33 cellular contexts compared by ENCODE assay signal in genomic region chr12:32922546-32923297, GRCh38.
"Had no signal": no experiment of that assay in that cellular context is flagged by ENCODE, and none has a peak within 500 bp of the region (broad histone marks: within the 10 kb centered on the region; RNA-seq: fewer than 3 reads in every experiment).

No MANE protein-coding gene starts in this region.

- H3K4me3 ChIP-seq: cardiac muscle cell, Peyer's patch, SK-N-MC had no signal

- H3K9me3 ChIP-seq: Peyer's patch had no signal

- H3K36me3 ChIP-seq: cardiac muscle cell, Peyer's patch had no signal

- H3K36me3 Mint-ChIP-seq: activated CD4-positive, alpha-beta memory T cell treated with anti-CD3 and anti-CD28 coated beads for 36 hours; activated naive CD4-positive, alpha-beta T cell treated with anti-CD3 and anti-CD28 coated beads, Interleukin-2, amount 10 ng/mL, durations not matched to agents 7 days and 5 days; activated naive CD8-positive, alpha-beta T cell; brain; WTC11 had no signal

- ATAC-seq: activated CD4-positive, alpha-beta T cell treated with anti-CD3 and anti-CD28 coated beads for 36 hours; activated CD4-positive, CD25-positive, alpha-beta regulatory T cell treated with anti-CD3 and anti-CD28 coated beads, Interleukin-2, amount 50 U/mL, for 24 hours; activated naive CD8-positive, alpha-beta T cell treated with anti-CD3 and anti-CD28 coated beads, Interleukin-2, amount 50 U/mL, for 24 hours; PC-3; WTC11 had no signal

- H3K4me1 Mint-ChIP-seq: activated CD4-positive, alpha-beta T cell treated with anti-CD3 and anti-CD28 coated beads for 36 hours; activated naive CD4-positive, alpha-beta T cell treated with anti-CD3 and anti-CD28 coated beads, Interleukin-2, amount 10 ng/mL, durations not matched to agents 7 days and 5 days; activated naive CD8-positive, alpha-beta T cell treated with anti-CD3 and anti-CD28 coated beads, Interleukin-2, amount 50 U/mL, for 24 hours; brain; central memory CD8-positive, alpha-beta T cell; WTC11 had no signal

- H3K4me3 Mint-ChIP-seq: activated CD4-positive, alpha-beta memory T cell treated with anti-CD3 and anti-CD28 coated beads for 36 hours; activated CD4-positive, alpha-beta T cell treated with anti-CD3 and anti-CD28 coated beads for 36 hours; activated naive CD4-positive, alpha-beta T cell treated with anti-CD3 and anti-CD28 coated beads, Interleukin-2, amount 10 ng/mL, durations not matched to agents 7 days and 5 days; activated naive CD8-positive, alpha-beta T cell; activated naive CD8-positive, alpha-beta T cell treated with anti-CD3 and anti-CD28 coated beads, Interleukin-2, amount 50 U/mL, for 24 hours; brain; central memory CD8-positive, alpha-beta T cell; T-helper 1 cell treated with Interleukin-12 subunit alpha and Interleukin-12 subunit beta and Interleukin-4 antibody, amounts not matched to agents 30 μg/mL and 1 μg/mL, for 36 hours; T-helper 2 cell treated with Interferon-gamma antibody and Interleukin-4, amounts not matched to agents 5 μg/mL and 100 μg/mL, for 36 hours; WTC11 had no signal

- H3K27me3 Mint-ChIP-seq: activated CD4-positive, alpha-beta memory T cell treated with anti-CD3 and anti-CD28 coated beads for 36 hours; activated naive CD4-positive, alpha-beta T cell treated with anti-CD3 and anti-CD28 coated beads, Interleukin-2, amount 10 ng/mL, durations not matched to agents 7 days and 5 days; brain had no signal

- H3K27me3 ChIP-seq: cardiac muscle cell, Peyer's patch had no signal

- H3K9ac ChIP-seq: KMS-11 had no signal

- H3K4me2 ChIP-seq: KMS-11 had no signal

- H3K27ac ChIP-seq: cardiac muscle cell, KMS-11, Peyer's patch, SK-N-MC had no signal

- H3K27ac Mint-ChIP-seq: activated CD4-positive, alpha-beta memory T cell treated with anti-CD3 and anti-CD28 coated beads for 36 hours; activated CD4-positive, alpha-beta T cell treated with anti-CD3 and anti-CD28 coated beads for 36 hours; activated naive CD4-positive, alpha-beta T cell treated with anti-CD3 and anti-CD28 coated beads, Interleukin-2, amount 10 ng/mL, durations not matched to agents 7 days and 5 days; activated naive CD8-positive, alpha-beta T cell; activated naive CD8-positive, alpha-beta T cell treated with anti-CD3 and anti-CD28 coated beads, Interleukin-2, amount 50 U/mL, for 24 hours; brain; T-helper 1 cell treated with Interleukin-12 subunit alpha and Interleukin-12 subunit beta and Interleukin-4 antibody, amounts not matched to agents 30 μg/mL and 1 μg/mL, for 36 hours; T-helper 2 cell treated with Interferon-gamma antibody and Interleukin-4, amounts not matched to agents 5 μg/mL and 100 μg/mL, for 36 hours; WTC11 had no signal

- H3K9me3 Mint-ChIP-seq: activated CD4-positive, alpha-beta memory T cell treated with anti-CD3 and anti-CD28 coated beads for 36 hours; activated naive CD4-positive, alpha-beta T cell treated with anti-CD3 and anti-CD28 coated beads, Interleukin-2, amount 10 ng/mL, durations not matched to agents 7 days and 5 days; activated naive CD8-positive, alpha-beta T cell treated with anti-CD3 and anti-CD28 coated beads, Interleukin-2, amount 50 U/mL, for 24 hours; brain; T-helper 1 cell treated with Interleukin-12 subunit alpha and Interleukin-12 subunit beta and Interleukin-4 antibody, amounts not matched to agents 30 μg/mL and 1 μg/mL, for 36 hours; T-helper 2 cell treated with Interferon-gamma antibody and Interleukin-4, amounts not matched to agents 5 μg/mL and 100 μg/mL, for 36 hours; WTC11 had no signal

- DNase-seq: activated CD4-positive, alpha-beta memory T cell treated with anti-CD3 and anti-CD28 coated beads for 36 hours; activated CD4-positive, alpha-beta T cell treated with anti-CD3 and anti-CD28 coated beads for 36 hours; activated CD4-positive, alpha-beta T cell treated with anti-CD3 and anti-CD28 coated beads, Interleukin-2, amount 50 U/mL, for 1 hour; activated CD8-positive, alpha-beta memory T cell treated with anti-CD3 and anti-CD28 coated beads, Interleukin-2, amount 50 U/mL, for 4 hours; activated effector memory CD4-positive, alpha-beta T cell treated with Interleukin-2 at 50 U/mL for 16 hours; activated naive CD4-positive, alpha-beta T cell treated with anti-CD3 and anti-CD28 coated beads, Interleukin-2, amount 10 ng/mL, durations not matched to agents 7 days and 5 days; activated naive CD8-positive, alpha-beta T cell treated with anti-CD3 and anti-CD28 coated beads, Interleukin-2, amount 50 U/mL, for 24 hours; activated T-cell treated with anti-CD3 and anti-CD28 coated beads, Interleukin-2, amount 50 U/mL, for 48 hours; anterior cingulate cortex; NCI-H1092 treated with DMSO at 0.1 percent for 48 hours; NCI-H1417; NCI-H187 treated with DMSO at 0.1 percent for 48 hours; NCI-H2081; NCI-H2171 treated with DMSO at 0.1 percent for 48 hours; NCI-H2227 treated with DMSO at 0.1 percent for 48 hours; NCI-H446 treated with DMSO at 0.1 percent for 48 hours; NCI-H524; NCI-H69; NCI-H82; PC-3; Peyer's patch; Right ventricle myocardium superior; RPMI8226 had no signal

- H3K4me1 ChIP-seq: Peyer's patch had no signal
